ENCODE assay signal across 9 cellular contexts in genomic region chr5:40755407-40756365, GRCh38. TPM values are rescaled to one million over a fixed set of nuclear protein-coding genes. Genes with fewer than 3 reads are reported as not detected.
DNase-seq lines count a peak whose midpoint lies in the region; ATAC-seq and TF ChIP-seq lines count a peak whose summit lies in the region.
"Had no signal": no experiment of that assay in that cellular context is flagged by ENCODE, and none has a peak within 500 bp of the region (broad histone marks: within the 10 kb centered on the region; RNA-seq: fewer than 3 reads in every experiment).

A gene with protein sequence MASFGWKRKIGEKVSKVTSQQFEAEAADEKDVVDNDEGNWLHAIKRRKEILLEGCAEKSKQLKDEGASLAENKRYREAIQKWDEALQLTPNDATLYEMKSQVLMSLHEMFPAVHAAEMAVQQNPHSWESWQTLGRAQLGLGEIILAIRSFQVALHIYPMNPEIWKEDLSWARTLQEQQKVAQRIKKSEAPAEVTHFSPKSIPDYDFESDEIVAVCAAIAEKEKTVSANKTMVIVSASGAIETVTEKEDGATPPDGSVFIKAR (minus strand): TSS chr5:40755961. CDS start chr5:40747018, 8,943 bp downstream.

- TF ChIP-seq CTCF in WI38 (IDR thresholded peaks at IDR 0.05; ENCODE audit: low read depth, low read length), result peak; percentile 51

- H3K4me1 Mint-ChIP-seq in immature natural killer cell, result peaks cover 5 to 22% of the 10 kb centered on the region in 2 donors

- ATAC-seq in GM18907 (IDR thresholded peaks at IDR 0.05; ENCODE audit: unreplicated experiment) (peak; percentile 91), HG03159 (IDR thresholded peaks at IDR 0.05; ENCODE audit: unreplicated experiment) (peak; percentile 84)

- no peak within 1 kb of the TSS for H3K27ac Mint-ChIP-seq in immature natural killer cell
- H3K27ac Mint-ChIP-seq: dendritic cell treated with granulocyte-macrophage colony-stimulating factor and Interleukin-4, amounts not matched to agents 40 ng/mL and 50 ng/mL, for 4 days had no signal

- peaks cover 0 to 3% (median 2%) of the 10 kb centered on the region in 3 donors for H3K27me3 Mint-ChIP-seq in immature natural killer cell (ENCODE audit: low read depth in 3 of 3)
- H3K27me3 Mint-ChIP-seq: dendritic cell treated with granulocyte-macrophage colony-stimulating factor and Interleukin-4, amounts not matched to agents 40 ng/mL and 50 ng/mL, for 4 days had no signal

- peak; percentile 95 for DNase-seq in AG08396 (ENCODE audit: low spot score)
- peak; percentile 98 for DNase-seq in NCI-H2227 (lab: John Stamatoyannopoulos, UW; ENCODE audit: unreplicated experiment)
- peak in 60 of 61 donors; percentile 70 to 97 (median 91) for DNase-seq in caudate nucleus (lab: John Stamatoyannopoulos, UW)
- peak; percentile 87 to 89 (median 87) for DNase-seq in immature natural killer cell
- peak; percentile 90 for DNase-seq in smooth muscle cell of the brain vasculature (ENCODE audit: low read depth, low spot score)

- H3K27ac ChIP-seq in caudate nucleus (ENCODE audit: low read depth, low read length), result peak within 1 kb of the TSS; percentile 74

- H3K4me3 ChIP-seq in WI38 (ENCODE audit: low read depth, low read length), result peak within 1 kb of the TSS; percentile 92

- H3K4me3 Mint-ChIP-seq in immature natural killer cell, result no peak within 1 kb of the TSS
- H3K4me3 Mint-ChIP-seq: dendritic cell treated with granulocyte-macrophage colony-stimulating factor and Interleukin-4, amounts not matched to agents 40 ng/mL and 50 ng/mL, for 4 days had no signal

- no peaks in the 10 kb centered on the region for H3K9me3 Mint-ChIP-seq in immature natural killer cell
- H3K9me3 Mint-ChIP-seq: dendritic cell treated with granulocyte-macrophage colony-stimulating factor and Interleukin-4, amounts not matched to agents 40 ng/mL and 50 ng/mL, for 4 days had no signal

- H3K36me3 Mint-ChIP-seq in immature natural killer cell, result peaks cover 3 to 5% (median 3%) of the 10 kb centered on the region in 3 donors

RNA-seq across cellular contexts. Expression of the gene that starts here (rescaled TPM):
- 10 to 100 TPM; 10.5 to 18.1 (median 11.2) TPM for polyA plus RNA-seq in immature natural killer cell

Comparison
In these comparisons a context has a peak if more than half of its experiments do, and no peak if none do; other contexts are left out.
1. Peak in every context shown above with its lines: DNase-seq, ATAC-seq, H3K4me3 ChIP-seq and H3K27ac ChIP-seq.